Comparison of ENCODE assay signal across 1 cellular context in the genomic region with DNA sequence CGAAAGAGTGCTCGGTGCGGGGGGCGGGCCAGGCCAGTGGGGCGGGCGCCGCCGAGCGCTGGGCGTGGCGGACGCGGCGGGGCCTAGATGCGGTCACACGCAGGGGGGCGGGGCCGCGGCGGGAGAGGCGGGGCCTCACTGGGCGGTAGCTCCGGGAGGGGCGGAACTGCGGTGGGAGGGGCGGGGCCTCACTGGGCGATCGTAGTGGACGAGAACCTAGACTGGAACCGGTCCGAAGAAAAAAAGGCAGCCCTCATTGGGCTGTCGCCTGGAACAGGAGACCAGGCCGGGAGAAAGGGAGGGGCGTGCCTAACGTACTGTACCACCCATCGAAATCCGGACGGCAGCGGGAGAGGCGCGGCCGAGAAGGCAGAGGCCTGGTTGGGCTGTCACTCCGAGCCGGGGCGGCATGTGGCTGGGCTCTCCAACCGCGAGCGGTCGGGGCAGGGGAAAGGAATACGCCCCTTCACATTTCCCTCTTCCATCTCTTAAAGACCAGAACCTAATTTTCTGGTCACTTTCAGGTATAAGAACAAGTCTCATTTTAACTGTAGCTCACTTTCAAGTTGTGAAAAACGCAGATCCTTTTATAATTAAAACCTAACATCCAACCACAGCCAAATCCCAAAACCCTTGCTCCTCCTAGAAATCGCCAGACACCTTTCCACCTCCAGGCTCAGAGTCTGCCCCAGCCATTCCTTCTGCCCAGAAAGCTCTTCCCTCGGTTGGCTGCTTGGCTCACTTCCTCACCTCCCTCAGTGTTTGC.
TF ChIP-seq lines count a peak whose summit lies in the region.

A gene with protein sequence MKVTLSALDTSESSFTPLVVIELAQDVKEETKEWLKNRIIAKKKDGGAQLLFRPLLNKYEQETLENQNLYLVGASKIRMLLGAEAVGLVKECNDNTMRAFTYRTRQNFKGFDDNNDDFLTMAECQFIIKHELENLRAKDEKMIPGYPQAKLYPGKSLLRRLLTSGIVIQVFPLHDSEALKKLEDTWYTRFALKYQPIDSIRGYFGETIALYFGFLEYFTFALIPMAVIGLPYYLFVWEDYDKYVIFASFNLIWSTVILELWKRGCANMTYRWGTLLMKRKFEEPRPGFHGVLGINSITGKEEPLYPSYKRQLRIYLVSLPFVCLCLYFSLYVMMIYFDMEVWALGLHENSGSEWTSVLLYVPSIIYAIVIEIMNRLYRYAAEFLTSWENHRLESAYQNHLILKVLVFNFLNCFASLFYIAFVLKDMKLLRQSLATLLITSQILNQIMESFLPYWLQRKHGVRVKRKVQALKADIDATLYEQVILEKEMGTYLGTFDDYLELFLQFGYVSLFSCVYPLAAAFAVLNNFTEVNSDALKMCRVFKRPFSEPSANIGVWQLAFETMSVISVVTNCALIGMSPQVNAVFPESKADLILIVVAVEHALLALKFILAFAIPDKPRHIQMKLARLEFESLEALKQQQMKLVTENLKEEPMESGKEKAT (minus strand): TSS at position 38 of the 766 bp plus-strand sequence. CDS start 16,159 bp downstream, outside the sequence.

TF ChIP-seq in WTC11, 78 proteins besides CTCF, POLR2A, EP300 and RAD21 (continued from another document):
- TF ChIP-seq, protein P1, sequence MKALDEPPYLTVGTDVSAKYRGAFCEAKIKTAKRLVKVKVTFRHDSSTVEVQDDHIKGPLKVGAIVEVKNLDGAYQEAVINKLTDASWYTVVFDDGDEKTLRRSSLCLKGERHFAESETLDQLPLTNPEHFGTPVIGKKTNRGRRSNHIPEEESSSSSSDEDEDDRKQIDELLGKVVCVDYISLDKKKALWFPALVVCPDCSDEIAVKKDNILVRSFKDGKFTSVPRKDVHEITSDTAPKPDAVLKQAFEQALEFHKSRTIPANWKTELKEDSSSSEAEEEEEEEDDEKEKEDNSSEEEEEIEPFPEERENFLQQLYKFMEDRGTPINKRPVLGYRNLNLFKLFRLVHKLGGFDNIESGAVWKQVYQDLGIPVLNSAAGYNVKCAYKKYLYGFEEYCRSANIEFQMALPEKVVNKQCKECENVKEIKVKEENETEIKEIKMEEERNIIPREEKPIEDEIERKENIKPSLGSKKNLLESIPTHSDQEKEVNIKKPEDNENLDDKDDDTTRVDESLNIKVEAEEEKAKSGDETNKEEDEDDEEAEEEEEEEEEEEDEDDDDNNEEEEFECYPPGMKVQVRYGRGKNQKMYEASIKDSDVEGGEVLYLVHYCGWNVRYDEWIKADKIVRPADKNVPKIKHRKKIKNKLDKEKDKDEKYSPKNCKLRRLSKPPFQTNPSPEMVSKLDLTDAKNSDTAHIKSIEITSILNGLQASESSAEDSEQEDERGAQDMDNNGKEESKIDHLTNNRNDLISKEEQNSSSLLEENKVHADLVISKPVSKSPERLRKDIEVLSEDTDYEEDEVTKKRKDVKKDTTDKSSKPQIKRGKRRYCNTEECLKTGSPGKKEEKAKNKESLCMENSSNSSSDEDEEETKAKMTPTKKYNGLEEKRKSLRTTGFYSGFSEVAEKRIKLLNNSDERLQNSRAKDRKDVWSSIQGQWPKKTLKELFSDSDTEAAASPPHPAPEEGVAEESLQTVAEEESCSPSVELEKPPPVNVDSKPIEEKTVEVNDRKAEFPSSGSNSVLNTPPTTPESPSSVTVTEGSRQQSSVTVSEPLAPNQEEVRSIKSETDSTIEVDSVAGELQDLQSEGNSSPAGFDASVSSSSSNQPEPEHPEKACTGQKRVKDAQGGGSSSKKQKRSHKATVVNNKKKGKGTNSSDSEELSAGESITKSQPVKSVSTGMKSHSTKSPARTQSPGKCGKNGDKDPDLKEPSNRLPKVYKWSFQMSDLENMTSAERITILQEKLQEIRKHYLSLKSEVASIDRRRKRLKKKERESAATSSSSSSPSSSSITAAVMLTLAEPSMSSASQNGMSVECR (CRISPR knock-in tag; IDR thresholded peaks at IDR 0.05; ENCODE audit: borderline replicate concordance): no peak
- TF ChIP-seq GTF2I (CRISPR knock-in tag; conservative IDR thresholded peaks at IDR 0.05) (no peak), ESRRA (CRISPR knock-in tag; IDR thresholded peaks at IDR 0.05; ENCODE audit: borderline replicate concordance) (no peak), SP1 (CRISPR knock-in tag; conservative IDR thresholded peaks at IDR 0.05) (peak; percentile 93), CBFB (CRISPR knock-in tag; IDR thresholded peaks at IDR 0.05; ENCODE audit: low read depth) (no peak)
TF ChIP-seq in WTC11: peak in this region for 6.
